In genomic region chr5:61966558-61966957, GRCh38 we compare ENCODE assay signal across 22 cellular contexts.
A peak's percentile ranks its signal among the peaks of the same experiment; 100 is the strongest.
DNase-seq lines count a peak whose midpoint lies in the region; ATAC-seq and TF ChIP-seq lines count a peak whose summit lies in the region.
"Had no signal": no experiment of that assay in that cellular context is flagged by ENCODE, and none has a peak within 500 bp of the region (broad histone marks: within the 10 kb centered on the region; RNA-seq: fewer than 3 reads in every experiment).

No MANE protein-coding gene starts in this region.

- H3K4me1 Mint-ChIP-seq in WTC11, result peaks cover 14% of the 10 kb centered on the region
- H3K4me1 Mint-ChIP-seq in CD4-positive, alpha-beta T cell (ENCODE audit: low read depth), result no peaks in the 10 kb centered on the region

- H3K36me3 Mint-ChIP-seq in WTC11, result no peaks in the 10 kb centered on the region
- no peaks in the 10 kb centered on the region for H3K36me3 Mint-ChIP-seq in CD4-positive, alpha-beta T cell (ENCODE audit: low read depth)
- H3K36me3 Mint-ChIP-seq: CD14-positive monocyte had no signal

- peak; percentile 38; the same call in 1 of the 2 replicates for ATAC-seq in WTC11
- peak; percentile 84 for ATAC-seq in mucosa of descending colon
- no peak for ATAC-seq in GM21737 (IDR thresholded peaks at IDR 0.05; ENCODE audit: unreplicated experiment)
- no peak for ATAC-seq in CD4-positive, alpha-beta T cell (ENCODE audit: poor library complexity)
- ATAC-seq: Panc1 had no signal

- H3K4me3 ChIP-seq in fibroblast of villous mesenchyme (ENCODE audit: low read depth, low read length) (no peak overlapping the region), mucosa of descending colon (no peak overlapping the region)
- H3K4me3 ChIP-seq: GM23248 had no signal

- CTCF ChIA-PET in WTC11 (lab: Charles Lee), result interaction anchor here (1.4 kb wide), 1 partner anchor 177 kb away, joined by 4 read pairs; no protein-coding TSS in a partner anchor
- CTCF ChIA-PET in CD4-positive, alpha-beta T cell (lab: Charles Lee), result no interaction called here

- no peak for TF ChIP-seq CTCF in WTC11 (IDR thresholded peaks at IDR 0.05)
- TF ChIP-seq CTCF in fibroblast of villous mesenchyme (IDR thresholded peaks at IDR 0.05; ENCODE audit: insufficient read depth, low read depth, low read length), result no peak
- no peak for TF ChIP-seq CTCF in mucosa of descending colon (IDR thresholded peaks at IDR 0.05)
- TF ChIP-seq CTCF in CD4-positive, alpha-beta T cell (IDR thresholded peaks at IDR 0.05), result no peak

- DNase-seq in H4 (ENCODE audit: low spot score) (peak; percentile 64), WTC11 (ENCODE audit: low spot score) (no peak), fibroblast of villous mesenchyme (ENCODE audit: low read depth) (peak; percentile 76), mucosa of descending colon (peak in 1 of 3 donors; percentile 28), NCI-H748 treated with DMSO at 0.1 percent for 48 hours (lab: John Stamatoyannopoulos, UW) (no peak), globus pallidus (ENCODE audit: low spot score) (no peak)
- no peak for DNase-seq in CD4-positive, alpha-beta T cell
- DNase-seq: 8988T, ACHN, BE2C, GM23248, HCEC 1CT, KG1, MM.1S, NCI-H2029, NCI-H446, NCI-H526, SHP77 had no signal

- intact Hi-C loops in mucosa of descending colon (cut with DNase I, micrococcal nuclease), result no loop called here
- intact Hi-C loops in CD4-positive, alpha-beta T cell (cut with DNase I, micrococcal nuclease), result no loop called here

- no peaks in the 10 kb centered on the region for H3K9me3 Mint-ChIP-seq in WTC11
- no peaks in the 10 kb centered on the region for H3K9me3 Mint-ChIP-seq in CD4-positive, alpha-beta T cell

- no peak overlapping the region for H3K27ac Mint-ChIP-seq in WTC11
- H3K27ac Mint-ChIP-seq in CD4-positive, alpha-beta T cell, result no peak overlapping the region
- H3K27ac Mint-ChIP-seq: CD14-positive monocyte had no signal

- no peaks in the 10 kb centered on the region for H3K27me3 ChIP-seq in CD4-positive, alpha-beta T cell (ENCODE audit: control insufficient read depth, insufficient read depth, low read length)
- H3K27me3 ChIP-seq: BE2C had no signal

- no peaks in the 10 kb centered on the region for H3K4me1 ChIP-seq in mucosa of descending colon (ENCODE audit: low read depth)
- H3K4me1 ChIP-seq: BE2C had no signal

- H3K27ac ChIP-seq in CD4-positive, alpha-beta T cell (ENCODE audit: low read depth, low read length), result no peak overlapping the region
- H3K27ac ChIP-seq: GM23248, RWPE1 had no signal

- POLR2A ChIA-PET in WTC11 (lab: Charles Lee), result no interaction called here
- POLR2A ChIA-PET in CD4-positive, alpha-beta T cell (lab: Charles Lee), result no interaction called here

- no peaks in the 10 kb centered on the region; the same call in 1 of the 2 replicates for H3K27me3 Mint-ChIP-seq in WTC11 (ENCODE audit: low read depth)
- H3K27me3 Mint-ChIP-seq in CD4-positive, alpha-beta T cell, result peaks cover 4% of the 10 kb centered on the region

- no peaks in the 10 kb centered on the region for H3K9me3 ChIP-seq in mucosa of descending colon
- H3K9me3 ChIP-seq in CD4-positive, alpha-beta T cell (ENCODE audit: control insufficient read depth, low read length), result no peaks in the 10 kb centered on the region
- H3K9me3 ChIP-seq: BE2C had no signal

- no peaks in the 10 kb centered on the region for H3K36me3 ChIP-seq in mucosa of descending colon (ENCODE audit: low read depth)
- H3K36me3 ChIP-seq: BE2C had no signal

- no peak overlapping the region for H3K4me3 Mint-ChIP-seq in WTC11
- H3K4me3 Mint-ChIP-seq in CD4-positive, alpha-beta T cell, result no peak overlapping the region
- H3K4me3 Mint-ChIP-seq: CD14-positive monocyte had no signal

TF ChIP-seq in WTC11, 78 proteins besides CTCF, POLR2A, EP300 and RAD21 (continues in another document):
- TF ChIP-seq ZMAT4 (CRISPR knock-in tag; IDR thresholded peaks at IDR 0.05), result no peak
- no peak for TF ChIP-seq SMAD4 (CRISPR knock-in tag; IDR thresholded peaks at IDR 0.05)
- TF ChIP-seq CREB1 (CRISPR knock-in tag; IDR thresholded peaks at IDR 0.05), result no peak
- TF ChIP-seq FOXP4 (CRISPR knock-in tag; IDR thresholded peaks at IDR 0.05), result no peak
- TF ChIP-seq ZNF317 (CRISPR knock-in tag; IDR thresholded peaks at IDR 0.05; ENCODE audit: borderline replicate concordance, low read depth), result no peak
- no peak for TF ChIP-seq ZNF512 (CRISPR knock-in tag; IDR thresholded peaks at IDR 0.05; ENCODE audit: borderline replicate concordance)
- TF ChIP-seq ARID4B (CRISPR knock-in tag; IDR thresholded peaks at IDR 0.05; ENCODE audit: borderline replicate concordance), result no peak
- TF ChIP-seq NFATC4 (CRISPR knock-in tag; IDR thresholded peaks at IDR 0.05), result no peak
- TF ChIP-seq NR1H2 (CRISPR knock-in tag; IDR thresholded peaks at IDR 0.05), result no peak
- no peak for TF ChIP-seq FOXJ3 (CRISPR knock-in tag; IDR thresholded peaks at IDR 0.05; ENCODE audit: borderline replicate concordance)

Comparison
In these comparisons a context has a peak if more than half of its experiments do, and no peak if none do; other contexts are left out.
1. DNase-seq: peak in H4 (single experiment) and fibroblast of villous mesenchyme (single experiment); none in WTC11 (single experiment), NCI-H748 treated with DMSO at 0.1 percent for 48 hours (single experiment), globus pallidus (single experiment) and CD4-positive, alpha-beta T cell (0 of 10).
2. ATAC-seq: peak in WTC11 (single experiment) and mucosa of descending colon (single experiment); none in GM21737 (single experiment) and CD4-positive, alpha-beta T cell (single experiment).